ENCODE assay signal across 7 cellular contexts in the genomic region with DNA sequence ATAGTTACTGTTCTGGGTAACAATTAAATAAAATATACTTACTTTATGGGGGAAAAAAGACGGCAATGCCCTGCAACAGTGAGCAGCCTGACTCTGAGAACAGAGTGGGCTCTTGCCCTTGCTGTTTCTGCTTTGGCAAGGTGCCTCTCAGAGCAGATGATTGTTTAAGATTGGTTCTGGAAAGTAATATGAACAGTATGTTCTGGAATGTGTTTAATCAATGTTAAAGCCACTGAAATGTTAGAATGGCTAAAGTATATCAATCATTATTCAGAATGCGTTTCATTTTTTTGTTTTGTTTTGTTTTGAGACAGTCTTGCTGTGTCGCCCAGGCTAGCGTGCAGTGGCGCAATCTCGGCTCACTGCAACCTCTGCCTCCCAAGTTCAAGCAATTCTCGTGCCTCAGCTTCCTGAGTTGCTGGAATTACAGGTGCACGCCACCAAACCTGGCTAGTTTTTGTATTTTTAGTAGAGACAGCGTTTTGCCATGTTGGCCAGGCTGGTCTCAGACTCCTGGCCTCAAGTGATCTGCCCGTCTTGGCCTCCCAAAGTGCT. TPM values are rescaled to one million over a fixed set of nuclear protein-coding genes. Genes with fewer than 3 reads are reported as not detected.
A peak's percentile ranks its signal among the peaks of the same experiment; 100 is the strongest.
DNase-seq lines count a peak whose midpoint lies in the region; ATAC-seq and TF ChIP-seq lines count a peak whose summit lies in the region.
"Not testable (repeated sequence)": the region's sequence is repeated elsewhere in the genome, so short reads cannot be mapped to it uniquely, and the experiment has no call there.

No MANE protein-coding gene starts in this region.

- peaks cover 0 to 36% (median 3%) of the 10 kb centered on the region in 11 experiments; a peak in 8 of 22 replicates for H3K36me3 ChIP-seq in BLaER1 treated with 17β-estradiol and CSF1 and Interleukin-3, amounts not matched to agents 10 nM and 100 nM
- H3K36me3 ChIP-seq in IMR-90 (ENCODE audit: control insufficient read depth, insufficient read depth, low read length); liver (ENCODE audit: control insufficient read depth in 4 of 4, insufficient read depth in 3 of 4, low read depth in 1 of 4, low read length in 3 of 4): not testable (repeated sequence)

- dilution Hi-C loops in IMR-90 (cut with HindIII; ENCODE audit: low sequenced_read_pairs, unreplicated experiment) = not testable (repeated sequence)

- H3K9me1 ChIP-seq in IMR-90 (ENCODE audit: insufficient read depth, low read length) = not testable (repeated sequence)

- peak overlapping the region; percentile 93 to 96 for H3K27ac Mint-ChIP-seq in natural killer cell

- not testable (repeated sequence) for H3K14ac ChIP-seq in IMR-90 (replicated peaks; ENCODE audit: low read depth, low read length)

- H4K8ac ChIP-seq in IMR-90 (ENCODE audit: low read depth in 2 of 2, low read length in 2 of 2) = not testable (repeated sequence)

- not testable (repeated sequence) for H4K20me1 ChIP-seq in BLaER1 treated with 17β-estradiol and CSF1 and Interleukin-3, amounts not matched to agents 10 nM and 100 nM
- peaks cover 51% of the 10 kb centered on the region for H4K20me1 ChIP-seq in IMR-90 (ENCODE audit: insufficient read depth, low read length)

- not testable (repeated sequence) for H3K4me3 Mint-ChIP-seq in natural killer cell

- H2AK9ac ChIP-seq in IMR-90 (replicated peaks; ENCODE audit: low read depth, low read length, poor library complexity) = not testable (repeated sequence)

- H4K91ac ChIP-seq in IMR-90 (ENCODE audit: insufficient read depth, low read depth, low read length) = not testable (repeated sequence)

- in situ Hi-C loops in IMR-90 (cut with MboI; ENCODE audit: low sequenced_read_pairs) = not testable (repeated sequence)

- not testable (repeated sequence) for H3K27me3 Mint-ChIP-seq in natural killer cell (ENCODE audit: low read depth in 2 of 2)

- not testable (repeated sequence) for TF ChIP-seq RAD21 in IMR-90 (IDR thresholded peaks at IDR 0.05; ENCODE audit: low read length)
- peak in 1 of 2 donors; percentile 5 for TF ChIP-seq RAD21 in liver (IDR thresholded peaks at IDR 0.05)

- H3K27me3 ChIP-seq in BLaER1 treated with 17β-estradiol and CSF1 and Interleukin-3, amounts not matched to agents 10 nM and 100 nM; IMR-90 (ENCODE audit: control insufficient read depth, insufficient read depth, low read length); liver (ENCODE audit: control insufficient read depth in 4 of 4, insufficient read depth in 4 of 4, low read length in 3 of 4): not testable (repeated sequence)

- 90% methylated on average over 2 of the region's 10 CpGs; no CpG with 5 or more reads in 1 of the 2 experiments for WGBS in IMR-90 (ENCODE audit: extremely low coverage in 2 of 2, insufficient read length in 1 of 2), 2 experiments
- 42% methylated on average over 10 of the region's 10 CpGs for WGBS in liver

- H2BK5ac ChIP-seq in IMR-90 (ENCODE audit: low read depth, low read length, poor library complexity, severe bottlenecking) = not testable (repeated sequence)

- not testable (repeated sequence) for H3K36me3 Mint-ChIP-seq in natural killer cell

- H3K9me3 Mint-ChIP-seq in natural killer cell = not testable (repeated sequence)

- not testable (repeated sequence) for H2AK5ac ChIP-seq in IMR-90 (ENCODE audit: low read depth, low read length)

- not testable (repeated sequence) for TF ChIP-seq CTCF in IMR-90 (conservative IDR thresholded peaks at IDR 0.05; ENCODE audit: low read depth, low read length); choroid plexus epithelial cell (conservative IDR thresholded peaks at IDR 0.05; ENCODE audit: low read depth, low read length); liver (IDR thresholded peaks at IDR 0.05; ENCODE audit: low read depth, low read length, missing input control); natural killer cell (IDR thresholded peaks at IDR 0.05)

- H3K4me3 ChIP-seq in BLaER1 treated with 17β-estradiol and CSF1 and Interleukin-3, amounts not matched to agents 10 nM and 100 nM; IMR-90 (ENCODE audit: insufficient read depth, low read depth, low read length); choroid plexus epithelial cell (ENCODE audit: low read depth, low read length); liver (ENCODE audit: low read depth in 1 of 3, low read length in 3 of 3): not testable (repeated sequence)

- POLR2A ChIA-PET in IMR-90 (lab: Charles Lee; ENCODE audit: unreplicated experiment) = not testable (repeated sequence)

- BruUV-seq in IMR-90 (replicated peaks; lab: Mats Ljungman, UMichigan) = not testable (repeated sequence)

- not testable (repeated sequence) for H3K9me3 ChIP-seq in BLaER1 treated with 17β-estradiol and CSF1 and Interleukin-3, amounts not matched to agents 10 nM and 100 nM (replicated peaks in 1 of 11); IMR-90 (ENCODE audit: control insufficient read depth, insufficient read depth, low read length); liver (ENCODE audit: control insufficient read depth in 4 of 4, low read length in 3 of 4)

- intact Hi-C loops in IMR-90 (cut with micrococcal nuclease); natural killer cell (cut with micrococcal nuclease): not testable (repeated sequence)

- H3K9ac ChIP-seq in BLaER1 treated with 17β-estradiol and CSF1 and Interleukin-3, amounts not matched to agents 10 nM and 100 nM = peak overlapping the region in 4 of 11 experiments; percentile 12 to 16 (median 14); a peak in 1 of 22 replicates
- not testable (repeated sequence) for H3K9ac ChIP-seq in IMR-90 (ENCODE audit: low read depth, low read length); liver (ENCODE audit: low read depth in 1 of 2, low read length in 2 of 2)

- H2BK120ac ChIP-seq in IMR-90 (ENCODE audit: low read depth, low read length) = not testable (repeated sequence)

- H4K5ac ChIP-seq in IMR-90 (ENCODE audit: low read depth, low read length) = not testable (repeated sequence)

- not testable (repeated sequence) for H3K4ac ChIP-seq in IMR-90 (ENCODE audit: low read depth, low read length)

- not testable (repeated sequence) for H3K56ac ChIP-seq in IMR-90 (ENCODE audit: extremely low read depth, insufficient read depth, low read length)

- H3K18ac ChIP-seq in IMR-90 (ENCODE audit: low read depth, low read length) = not testable (repeated sequence)

- H3K4me2 ChIP-seq in BLaER1 treated with 17β-estradiol and CSF1 and Interleukin-3, amounts not matched to agents 10 nM and 100 nM = peak overlapping the region; percentile 13 to 97 (median 85); a peak in 18 of 22 replicates
- H3K4me2 ChIP-seq in IMR-90 (ENCODE audit: low read depth, low read length) = not testable (repeated sequence)

- peaks cover 29 to 57% of the 10 kb centered on the region in 2 experiments for H3K79me1 ChIP-seq in IMR-90 (ENCODE audit: low read depth in 1 of 2, low read length in 2 of 2)

- H2BK15ac ChIP-seq in IMR-90 (ENCODE audit: low read depth, low read length) = not testable (repeated sequence)

- peak overlapping the region in 10 of 11 experiments; percentile 78 to 94 (median 84); a peak in 17 of 22 replicates for H3K27ac ChIP-seq in BLaER1 treated with 17β-estradiol and CSF1 and Interleukin-3, amounts not matched to agents 10 nM and 100 nM
- not testable (repeated sequence) for H3K27ac ChIP-seq in IMR-90 (ENCODE audit: insufficient read depth, low read length)
- H3K27ac ChIP-seq in liver (ENCODE audit: low read depth in 1 of 2, low read length in 2 of 2) = peak overlapping the region; percentile 7 to 51

- peaks cover 64 to 99% (median 92%) of the 10 kb centered on the region in 10 experiments for H3K4me1 ChIP-seq in BLaER1 treated with 17β-estradiol and CSF1 and Interleukin-3, amounts not matched to agents 10 nM and 100 nM
- H3K4me1 ChIP-seq in IMR-90 (ENCODE audit: control insufficient read depth, insufficient read depth, low read length) = not testable (repeated sequence)
- H3K4me1 ChIP-seq in liver (ENCODE audit: control insufficient read depth in 4 of 4, insufficient read depth in 4 of 4, low read length in 3 of 4) = peaks cover 17 to 66% (median 59%) of the 10 kb centered on the region in 4 donors

- peaks cover 16 to 21% of the 10 kb centered on the region in 2 donors for H3K4me1 Mint-ChIP-seq in natural killer cell

- peak; percentile 28 for DNase-seq in IMR-90
- DNase-seq in amniotic epithelial cell (ENCODE audit: low read depth) = peak; percentile 30
- DNase-seq in choroid plexus epithelial cell (ENCODE audit: low read depth) = peak; percentile 10
- peak; percentile 67 for DNase-seq in fibroblast of peridontal ligament (ENCODE audit: extremely low read depth)
- not testable (repeated sequence) for DNase-seq in natural killer cell

- not testable (repeated sequence) for H2BK20ac ChIP-seq in IMR-90 (ENCODE audit: low read depth, low read length)

- not testable (repeated sequence) for TF ChIP-seq POLR2A in IMR-90 (IDR thresholded peaks at IDR 0.05; ENCODE audit: low read depth, low read length)

- peak; percentile 13 for ATAC-seq in IMR-90 (ENCODE audit: low read depth)
- not testable (repeated sequence) for ATAC-seq in natural killer cell

- not testable (repeated sequence) for H3K23ac ChIP-seq in IMR-90 (ENCODE audit: low read depth, low read length)

- CTCF ChIA-PET in IMR-90 (lab: Yijun Ruan, JAX) = not testable (repeated sequence)

- not testable (repeated sequence) for H2AFZ ChIP-seq in IMR-90 (replicated peaks; ENCODE audit: low read length, poor library complexity)

RNA-seq across cellular contexts. Expression of a gene that starts 14.4 kb away (rescaled TPM):
- total RNA-seq in IMR-90 (2012; rRNA removed) (23.3 and 27.5 TPM in 2 replicates), liver (10 to 100 TPM; 26.6 to 96.2 TPM), natural killer cell (10 to 100 TPM in 2 of 3 donors, 1 to 10 TPM in 1; 7.9 to 27.8 (median 11.8) TPM)
- polyA plus RNA-seq in IMR-90 (2012; rRNA removed) (16.4 and 17.9 TPM in 2 replicates), liver (10 to 100 TPM; 40.1 to 49.8 TPM)
- 9.3 and 10.2 TPM in 2 replicates for polyA plus RNA-seq in IMR-90 (2012; cell fraction: cytosol; rRNA removed)
- 1.9 and 7.6 TPM in 2 replicates for polyA plus RNA-seq in IMR-90 (2012; cell fraction: nucleus; rRNA removed; ENCODE audit: low replicate concordance)

RNA-seq across cellular contexts. Expression of a gene that starts 14.7 kb away (rescaled TPM):
- total RNA-seq in IMR-90 (2012; rRNA removed) (25.5 and 25.6 TPM in 2 replicates), liver (10 to 100 TPM; 16.8 to 18.2 TPM), natural killer cell (10 to 100 TPM; 35.0 to 37.9 (median 35.9) TPM)
- polyA plus RNA-seq in IMR-90 (2012; rRNA removed) (20.1 and 20.4 TPM in 2 replicates), liver (1 to 10 TPM; 6.2 to 9.1 TPM)
- 8.6 and 9.6 TPM in 2 replicates for polyA plus RNA-seq in IMR-90 (2012; cell fraction: cytosol; rRNA removed)
- 20.7 and 43.2 TPM in 2 replicates for polyA plus RNA-seq in IMR-90 (2012; cell fraction: nucleus; rRNA removed; ENCODE audit: low replicate concordance)

RNA-seq across cellular contexts. Expression of a gene that starts 39.6 kb away (rescaled TPM):
- total RNA-seq in IMR-90 (2012; rRNA removed) (16.5 and 49.2 TPM in 2 replicates), liver (10 to 100 TPM; 12.5 to 16.7 TPM), natural killer cell (10 to 100 TPM; 16.8 to 24.8 (median 21.5) TPM)
- polyA plus RNA-seq in IMR-90 (2012; rRNA removed) (27.4 and 32.7 TPM in 2 replicates), liver (10 to 100 TPM; 25.9 to 38.9 TPM)
- 4.0 and 14.4 TPM in 2 replicates for polyA plus RNA-seq in IMR-90 (2012; cell fraction: cytosol; rRNA removed)
- 1.1 and 14.2 TPM in 2 replicates for polyA plus RNA-seq in IMR-90 (2012; cell fraction: nucleus; rRNA removed; ENCODE audit: low replicate concordance)

RNA-seq across cellular contexts. Expression of a gene that starts 39.7 kb away (rescaled TPM):
- total RNA-seq in IMR-90 (2012; rRNA removed) = 32.5 and 38.0 TPM in 2 replicates
- polyA plus RNA-seq in IMR-90 (2012; rRNA removed) = 20.7 and 21.4 TPM in 2 replicates
- 9.6 and 17.1 TPM in 2 replicates for polyA plus RNA-seq in IMR-90 (2012; cell fraction: cytosol; rRNA removed)
- 5.4 and 11.1 TPM in 2 replicates for polyA plus RNA-seq in IMR-90 (2012; cell fraction: nucleus; rRNA removed; ENCODE audit: low replicate concordance)
- total RNA-seq in liver = 10 to 100 TPM; 11.6 to 11.9 TPM
- 1 to 10 TPM; 5.0 to 9.3 TPM for polyA plus RNA-seq in liver
- total RNA-seq in natural killer cell = 10 to 100 TPM; 16.9 to 23.2 (median 21.1) TPM
